Comparison of ENCODE assay signal across 8 cellular contexts in genomic region chrX:51743179-51743957, GRCh38. TPM values are rescaled to one million over a fixed set of nuclear protein-coding genes. Genes with fewer than 3 reads are reported as not detected.
DNase-seq lines count a peak whose midpoint lies in the region; ATAC-seq and TF ChIP-seq lines count a peak whose summit lies in the region.

TSS of gene GSPT2 (plus strand) at chrX:51743442. CDS start at chrX:51743627, 185 bp downstream.

- POLR2A ChIA-PET in OCI-LY7 (lab: Charles Lee): interaction anchor here (0.8 to 1.4 kb wide), 3 partner anchors 59 to 106 kb away, joined by 3 read pairs; no protein-coding TSS in a partner anchor

- peaks cover 4% of the 10 kb centered on the region; the same call in 1 of the 2 replicates for H3K36me3 ChIP-seq in OCI-LY7 (ENCODE audit: insufficient read depth, low read length)

- peak within 1 kb of the TSS; percentile 69 for H3K27ac ChIP-seq in OCI-LY7 (ENCODE audit: low read depth, low read length, poor library complexity, severe bottlenecking)
- no peak within 1 kb of the TSS for H3K27ac ChIP-seq in temporal lobe (ENCODE audit: low read depth, low read length)

- peaks cover 30% of the 10 kb centered on the region for H3K4me1 ChIP-seq in OCI-LY7 (ENCODE audit: insufficient read depth, low read length, poor library complexity, severe bottlenecking)

- H3K9me3 ChIP-seq in OCI-LY7 (ENCODE audit: low read length): no peaks in the 10 kb centered on the region

- peak within 1 kb of the TSS; percentile 90 for H2AFZ ChIP-seq in OCI-LY7 (ENCODE audit: low read length)

- TF ChIP-seq CTCF in AG10803 (conservative IDR thresholded peaks at IDR 0.05; ENCODE audit: low read length) (no peak), OCI-LY7 (conservative IDR thresholded peaks at IDR 0.05; ENCODE audit: low read length) (no peak)

- H4K20me1 ChIP-seq in OCI-LY7 (ENCODE audit: insufficient read depth, low read length): no peaks in the 10 kb centered on the region; the same call in 1 of the 2 replicates

- ATAC-seq in HG03196 (IDR thresholded peaks at IDR 0.05; ENCODE audit: unreplicated experiment): peak; percentile 94

- DNase-seq in AG10803 (ENCODE audit: low read depth) (peak; percentile 70), OCI-LY7 (ENCODE audit: low spot score) (peak; percentile 72), globus pallidus (ENCODE audit: low spot score) (peak; percentile 67), occipital lobe (lab: John Stamatoyannopoulos, UW) (peak; percentile 48)
- DNase-seq in activated gamma-delta T cell treated with anti-CD3 and anti-CD28 coated beads, Interleukin-2, amount 50 U/mL, for 16 hours (ENCODE audit: low read depth): peak; percentile 12

- intact Hi-C loops in OCI-LY7 (cut with micrococcal nuclease; ENCODE audit: unreplicated experiment): loop anchor here (2.0 kb wide), 1 partner anchor 59 kb away; no protein-coding TSS in a partner anchor

- in situ Hi-C loops in GM18951 (cut with MboI; ENCODE audit: low sequenced_read_pairs, unreplicated experiment): no loop called here

- peaks cover 17% of the 10 kb centered on the region; the same call in 1 of the 2 replicates for H3K79me2 ChIP-seq in OCI-LY7 (ENCODE audit: insufficient read depth, low read depth, low read length)

- H3K9me2 ChIP-seq in OCI-LY7 (ENCODE audit: insufficient read depth, low read length): no peaks in the 10 kb centered on the region

- TF ChIP-seq POLR2A in GM18951 (IDR thresholded peaks at IDR 0.05; ENCODE audit: extremely low read depth, insufficient read depth, insufficient read length): peak; percentile 75

- CTCF ChIA-PET in OCI-LY7 (lab: Charles Lee; ENCODE audit: unreplicated experiment): no interaction called here

- BruUV-seq in OCI-LY7 (replicated peaks; lab: Mats Ljungman, UMichigan): no TSS peak

- peak within 1 kb of the TSS; percentile 74 for H3K4me2 ChIP-seq in OCI-LY7 (ENCODE audit: low read length)

- H3K4me3 ChIP-seq in AG10803 (ENCODE audit: low read length) (peak within 1 kb of the TSS; percentile 75), OCI-LY7 (ENCODE audit: low read depth, low read length, poor library complexity, severe bottlenecking) (peak within 1 kb of the TSS; percentile 88)

RNA-seq across cellular contexts. Expression of gene GSPT2, which starts in this region (rescaled TPM):
- total RNA-seq in OCI-LY7 (2014; rRNA removed; shearing (Covaris generic)): 6.6 and 6.8 TPM in 2 replicates
- total RNA-seq in OCI-LY7 (2022) (10.1 TPM in 2 replicates), occipital lobe (15.8 TPM), temporal lobe (17.7 TPM)

Comparison
In these comparisons a context has a peak if more than half of its experiments do, and no peak if none do; other contexts are left out.
1. DNase-seq: peak in every context shown above with its lines; median percentile 72 in OCI-LY7; 70 in AG10803; 67 in globus pallidus; 48 in occipital lobe; 12 in activated gamma-delta T cell treated with anti-CD3 and anti-CD28 coated beads, Interleukin-2, amount 50 U/mL, for 16 hours.